1 cellular context compared by ENCODE assay signal in the genomic region with DNA sequence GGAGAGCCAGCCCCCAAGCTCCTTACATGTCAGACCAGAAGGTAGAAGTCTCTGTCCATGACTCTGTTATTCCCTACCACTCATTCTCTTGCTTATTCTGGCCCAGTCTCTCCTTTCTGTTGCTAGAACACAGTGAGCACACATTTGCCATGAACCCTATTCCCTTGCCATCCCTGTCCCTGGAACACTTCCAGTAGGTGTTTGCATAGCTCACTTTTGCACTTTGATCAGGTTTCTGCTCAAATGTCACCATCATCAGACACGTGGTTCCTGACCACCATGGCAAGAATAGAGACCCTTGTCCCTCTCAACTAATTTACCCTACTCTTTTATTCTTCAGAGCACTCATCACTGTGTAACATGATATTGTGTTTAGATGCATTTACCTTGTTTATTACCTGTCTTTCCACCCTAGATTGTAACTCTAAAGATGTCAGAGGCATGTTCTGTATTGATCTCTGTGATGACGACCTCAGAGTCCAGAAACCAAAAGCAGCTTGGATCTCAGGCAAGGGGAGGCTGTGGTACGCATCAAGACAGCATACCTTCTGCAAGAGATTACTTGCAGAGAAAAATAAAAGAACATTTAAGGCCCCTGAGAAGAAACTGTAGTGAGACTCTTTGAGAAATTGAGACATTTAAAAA.
TF ChIP-seq lines count a peak whose summit lies in the region.

No MANE protein-coding gene starts in this region.

TF ChIP-seq in HepG2, 621 proteins besides CTCF, POLR2A, EP300 and RAD21 (continued from another document):
- TF ChIP-seq, protein P1, sequence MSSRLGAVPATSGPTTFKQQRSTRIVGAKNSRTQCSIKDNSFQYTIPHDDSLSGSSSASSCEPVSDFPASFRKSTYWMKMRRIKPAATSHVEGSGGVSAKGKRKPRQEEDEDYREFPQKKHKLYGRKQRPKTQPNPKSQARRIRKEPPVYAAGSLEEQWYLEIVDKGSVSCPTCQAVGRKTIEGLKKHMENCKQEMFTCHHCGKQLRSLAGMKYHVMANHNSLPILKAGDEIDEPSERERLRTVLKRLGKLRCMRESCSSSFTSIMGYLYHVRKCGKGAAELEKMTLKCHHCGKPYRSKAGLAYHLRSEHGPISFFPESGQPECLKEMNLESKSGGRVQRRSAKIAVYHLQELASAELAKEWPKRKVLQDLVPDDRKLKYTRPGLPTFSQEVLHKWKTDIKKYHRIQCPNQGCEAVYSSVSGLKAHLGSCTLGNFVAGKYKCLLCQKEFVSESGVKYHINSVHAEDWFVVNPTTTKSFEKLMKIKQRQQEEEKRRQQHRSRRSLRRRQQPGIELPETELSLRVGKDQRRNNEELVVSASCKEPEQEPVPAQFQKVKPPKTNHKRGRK (CRISPR knock-in tag; IDR thresholded peaks at IDR 0.05) = no peak
- TF ChIP-seq ZSCAN22 (CRISPR knock-in tag; IDR thresholded peaks at IDR 0.05) = no peak
